In the genomic region with DNA sequence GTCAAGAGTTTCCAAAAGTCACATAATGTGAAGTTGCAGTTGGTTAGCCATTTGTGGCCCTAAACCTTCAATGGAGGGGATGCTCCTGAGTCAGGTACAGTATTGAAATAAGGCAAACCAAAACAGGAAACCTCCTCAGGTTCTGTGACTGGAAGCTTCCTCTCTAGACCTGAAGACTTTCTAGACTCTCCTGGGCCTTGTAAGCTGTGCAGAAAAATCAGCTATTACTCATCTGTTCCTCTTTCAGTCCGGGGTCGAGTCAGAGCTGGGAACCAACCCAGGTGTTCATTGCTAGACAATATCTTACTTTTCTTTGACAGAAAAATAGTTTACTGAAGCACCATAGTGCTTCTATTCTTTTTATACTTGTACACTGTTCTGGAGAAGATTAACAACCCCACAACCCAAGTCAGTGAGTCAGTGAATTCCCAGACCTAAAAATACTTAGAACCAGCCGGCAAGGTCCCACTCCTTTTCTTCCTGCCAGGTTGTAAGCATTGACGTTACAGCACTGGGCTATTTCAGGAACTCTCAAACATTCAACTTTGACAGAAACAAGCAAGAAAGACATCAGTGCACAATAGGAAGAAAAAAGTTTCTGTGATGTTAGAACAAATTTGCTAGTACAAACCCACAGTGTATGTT, we compare ENCODE assay signal across 17 cellular contexts. TPM values are rescaled to one million over a fixed set of nuclear protein-coding genes. Genes with fewer than 3 reads are reported as not detected.
DNase-seq lines count a peak whose midpoint lies in the region; ATAC-seq and TF ChIP-seq lines count a peak whose summit lies in the region.
"Had no signal": no experiment of that assay in that cellular context is flagged by ENCODE, and none has a peak within 500 bp of the region (broad histone marks: within the 10 kb centered on the region; RNA-seq: fewer than 3 reads in every experiment).

No MANE protein-coding gene starts in this region.

- no peak overlapping the region for H3K4me3 ChIP-seq in OCI-LY3 (ENCODE audit: low read length)

- no peak overlapping the region for H3K27ac ChIP-seq in OCI-LY3 (ENCODE audit: low read length)

- H3K9me3 Mint-ChIP-seq in activated T-cell treated with anti-CD3 and anti-CD28 coated beads, Interleukin-2, amount 50 U/mL, for 72 hours: no peaks in the 10 kb centered on the region
- no peaks in the 10 kb centered on the region for H3K9me3 Mint-ChIP-seq in stimulated activated naive CD8-positive, alpha-beta T cell treated with anti-CD3 and anti-CD28 coated beads, Interleukin-15, amount 100 ng/mL, for 72 hours

- H3K36me3 ChIP-seq in OCI-LY3 (replicated peaks; ENCODE audit: low read depth, low read length): no peaks in the 10 kb centered on the region
- H3K36me3 ChIP-seq: BE2C had no signal

- peaks cover 14% of the 10 kb centered on the region for H3K4me1 ChIP-seq in OCI-LY3 (ENCODE audit: low read length)
- H3K4me1 ChIP-seq: BE2C had no signal

- H4K20me1 ChIP-seq in OCI-LY3 (ENCODE audit: insufficient read depth, low read length): no peaks in the 10 kb centered on the region; the same call in 1 of the 2 replicates

- no peaks in the 10 kb centered on the region for H3K79me2 ChIP-seq in OCI-LY3 (ENCODE audit: low read length)

- ATAC-seq in activated T-cell treated with anti-CD3 and anti-CD28 coated beads, Interleukin-2, amount 50 U/mL, for 72 hours (replicated peaks in 1 of 2): peak; percentile 56 to 78
- ATAC-seq in stimulated activated naive CD8-positive, alpha-beta T cell treated with anti-CD3 and anti-CD28 coated beads, Interleukin-15, amount 100 ng/mL, for 72 hours: peak; percentile 67
- ATAC-seq in GM21447 (IDR thresholded peaks at IDR 0.05; ENCODE audit: unreplicated experiment): no peak
- ATAC-seq: HCT116, Right ventricle myocardium inferior had no signal

- peak overlapping the region; percentile 39 for H3K4me2 ChIP-seq in OCI-LY3 (ENCODE audit: low read length)

- H3K4me3 Mint-ChIP-seq in activated T-cell treated with anti-CD3 and anti-CD28 coated beads, Interleukin-2, amount 50 U/mL, for 72 hours: no peak overlapping the region
- no peak overlapping the region for H3K4me3 Mint-ChIP-seq in stimulated activated naive CD8-positive, alpha-beta T cell treated with anti-CD3 and anti-CD28 coated beads, Interleukin-15, amount 100 ng/mL, for 72 hours

- TF ChIP-seq CTCF in OCI-LY3 (IDR thresholded peaks at IDR 0.05; ENCODE audit: low read depth, low read length): no peak

- H3K4me1 Mint-ChIP-seq in activated T-cell treated with anti-CD3 and anti-CD28 coated beads, Interleukin-2, amount 50 U/mL, for 72 hours (ENCODE audit: low read depth): peaks cover 5% of the 10 kb centered on the region
- no peaks in the 10 kb centered on the region for H3K4me1 Mint-ChIP-seq in stimulated activated naive CD8-positive, alpha-beta T cell treated with anti-CD3 and anti-CD28 coated beads, Interleukin-15, amount 100 ng/mL, for 72 hours

- no peak overlapping the region for H3K27ac Mint-ChIP-seq in activated T-cell treated with anti-CD3 and anti-CD28 coated beads, Interleukin-2, amount 50 U/mL, for 72 hours
- H3K27ac Mint-ChIP-seq in stimulated activated naive CD8-positive, alpha-beta T cell treated with anti-CD3 and anti-CD28 coated beads, Interleukin-15, amount 100 ng/mL, for 72 hours: no peak overlapping the region

- peak in 1 of 2 donors; percentile 8 for DNase-seq in activated T-cell treated with anti-CD3 and anti-CD28 coated beads, Interleukin-2, amount 50 U/mL, for 72 hours
- no peak for DNase-seq in activated T-cell treated with anti-CD3 and anti-CD28 coated beads, Interleukin-2, amount 50 U/mL, for 48 hours
- DNase-seq in inferior parietal cortex (ENCODE audit: extremely low spot score): peak; percentile 44
- no peak for DNase-seq in stimulated activated naive CD8-positive, alpha-beta T cell treated with anti-CD3 and anti-CD28 coated beads, Interleukin-15, amount 100 ng/mL, for 72 hours
- no peak for DNase-seq in AG20443 (ENCODE audit: low spot score)
- DNase-seq in NCI-H526 treated with DMSO at 0.1 percent for 48 hours (lab: John Stamatoyannopoulos, UW): no peak
- DNase-seq: BE2C, DND-41, KG1, NCI-H1105, NCI-H146, NCI-H2029 treated with DMSO at 0.1 percent for 48 hours, NCI-H524 treated with DMSO at 0.1 percent for 48 hours had no signal

- H3K27me3 ChIP-seq in OCI-LY3 (ENCODE audit: low read depth, low read length): no peaks in the 10 kb centered on the region
- H3K27me3 ChIP-seq: BE2C had no signal

- H3K9ac ChIP-seq in OCI-LY3 (ENCODE audit: low read length): no peak overlapping the region

- H2AFZ ChIP-seq in OCI-LY3 (ENCODE audit: low read depth, low read length): no peak overlapping the region

- H3K27me3 Mint-ChIP-seq in activated T-cell treated with anti-CD3 and anti-CD28 coated beads, Interleukin-2, amount 50 U/mL, for 72 hours (ENCODE audit: low read depth): peaks cover 51% of the 10 kb centered on the region
- H3K27me3 Mint-ChIP-seq in stimulated activated naive CD8-positive, alpha-beta T cell treated with anti-CD3 and anti-CD28 coated beads, Interleukin-15, amount 100 ng/mL, for 72 hours: peaks cover 68% of the 10 kb centered on the region

- no peaks in the 10 kb centered on the region for H3K9me3 ChIP-seq in OCI-LY3 (ENCODE audit: insufficient read depth, low read length)
- H3K9me3 ChIP-seq: BE2C had no signal

- H3K36me3 Mint-ChIP-seq in activated T-cell treated with anti-CD3 and anti-CD28 coated beads, Interleukin-2, amount 50 U/mL, for 72 hours (ENCODE audit: insufficient read depth in 2 of 2): no peaks in the 10 kb centered on the region

RNA-seq across cellular contexts. Expression of a gene that starts 47.3 kb away (rescaled TPM):
- total RNA-seq in activated T-cell treated with anti-CD3 and anti-CD28 coated beads, Interleukin-2, amount 50 U/mL, for 72 hours: not detected
- total RNA-seq: Right ventricle myocardium inferior had no signal
